In the genomic region with DNA sequence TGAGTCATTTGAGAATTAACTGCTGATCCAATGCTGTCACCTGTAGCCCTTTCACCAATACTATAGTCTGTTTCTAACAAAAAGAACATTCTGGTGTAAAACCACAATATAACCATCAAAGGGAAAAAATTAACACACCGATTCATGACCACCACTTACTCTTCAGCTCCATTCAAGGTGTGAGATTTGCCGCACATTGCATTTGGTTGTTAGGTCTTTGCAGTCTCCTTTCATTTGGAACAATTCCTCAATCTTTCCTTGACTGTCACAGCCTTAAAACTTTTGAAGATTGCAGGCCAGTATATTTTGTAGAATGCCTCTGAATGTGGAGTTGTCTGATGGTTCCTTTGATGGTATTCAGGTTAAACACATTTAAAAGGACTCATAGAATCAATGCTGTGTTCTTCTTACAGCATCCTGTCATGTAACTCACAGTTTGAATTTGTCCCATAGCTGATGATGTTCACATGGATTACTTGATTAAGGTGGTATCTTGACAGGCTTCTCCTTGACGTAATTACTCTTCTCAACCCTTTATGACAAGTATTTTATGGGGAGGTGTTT, we compare ENCODE assay signal across 10 cellular contexts.
DNase-seq lines count a peak whose midpoint lies in the region; ATAC-seq and TF ChIP-seq lines count a peak whose summit lies in the region.
"Had no signal": no experiment of that assay in that cellular context is flagged by ENCODE, and none has a peak within 500 bp of the region (broad histone marks: within the 10 kb centered on the region; RNA-seq: fewer than 3 reads in every experiment).

No MANE protein-coding gene starts in this region.

- no peaks in the 10 kb centered on the region for H3K36me3 ChIP-seq in cardiac muscle cell
- peaks cover 0 to 17% (median 0%) of the 10 kb centered on the region in 9 donors for H3K36me3 ChIP-seq in heart right ventricle
- H3K36me3 ChIP-seq in effector memory CD4-positive, alpha-beta T cell (ENCODE audit: control insufficient read depth, insufficient read depth, low read length) = no peaks in the 10 kb centered on the region

- H3K4me3 Mint-ChIP-seq in activated CD4-positive, alpha-beta T cell treated with anti-CD3 and anti-CD28 coated beads, Interleukin-2, amount 10 ng/mL, durations not matched to agents 7 days and 5 days = peak overlapping the region; percentile 4
- H3K4me3 Mint-ChIP-seq in stimulated activated naive B cell treated with anti-CD40 and anti-IgM and Interleukin-4, amounts not matched to agents 10 μg/mL and 1 μg/mL and 100 μg/mL, for 72 hours = no peak overlapping the region
- H3K4me3 Mint-ChIP-seq in chondrocyte (ENCODE audit: unreplicated experiment) = no peak overlapping the region

- intact Hi-C loops in heart right ventricle (cut with DNase I) = no loop called here

- ATAC-seq in heart right ventricle (no peak), HG02588 (IDR thresholded peaks at IDR 0.05; ENCODE audit: unreplicated experiment) (no peak)
- peak; percentile 28 to 39 for ATAC-seq in stimulated activated naive B cell treated with anti-CD40 and anti-IgM and Interleukin-4, amounts not matched to agents 10 μg/mL and 1 μg/mL and 100 μg/mL, for 72 hours (replicated peaks)

- H3K9me3 ChIP-seq in cardiac muscle cell (ENCODE audit: low read depth) (no peaks in the 10 kb centered on the region), heart right ventricle (no peaks in the 10 kb centered on the region)
- H3K9me3 ChIP-seq in effector memory CD4-positive, alpha-beta T cell (ENCODE audit: control insufficient read depth, low read length) = no peaks in the 10 kb centered on the region
- H3K9me3 ChIP-seq: SK-N-SH had no signal

- peaks cover 23% of the 10 kb centered on the region for H3K4me1 ChIP-seq in cardiac muscle cell (ENCODE audit: low read depth)
- H3K4me1 ChIP-seq in heart right ventricle = peaks cover 13 to 74% (median 55%) of the 10 kb centered on the region in 9 donors
- peaks cover 61% of the 10 kb centered on the region for H3K4me1 ChIP-seq in effector memory CD4-positive, alpha-beta T cell (ENCODE audit: control insufficient read depth, insufficient read depth, low read length, poor library complexity, severe bottlenecking)

- H3K27ac ChIP-seq in cardiac muscle cell (peak overlapping the region; percentile 39), heart right ventricle (peak overlapping the region in 1 of 10 donors; percentile 6)
- H3K27ac ChIP-seq in effector memory CD4-positive, alpha-beta T cell (ENCODE audit: insufficient read depth, low read length, poor library complexity, severe bottlenecking) = peak overlapping the region; percentile 65

- DNase-seq in cardiac muscle cell (ENCODE audit: low read depth in 1 of 2, low spot score in 1 of 2) (no peak), heart right ventricle (no peak), chondrocyte (ENCODE audit: low spot score) (no peak), superior temporal gyrus (ENCODE audit: extremely low spot score) (no peak)
- peak; percentile 32 for DNase-seq in activated CD4-positive, alpha-beta T cell treated with anti-CD3 and anti-CD28 coated beads, Interleukin-2, amount 10 ng/mL, durations not matched to agents 7 days and 5 days
- no peak for DNase-seq in effector memory CD4-positive, alpha-beta T cell
- no peak for DNase-seq in stimulated activated naive B cell treated with anti-CD40 and anti-IgM and Interleukin-4, amounts not matched to agents 10 μg/mL and 1 μg/mL and 100 μg/mL, for 72 hours
- DNase-seq: aorta, SK-N-SH had no signal

- H3K9me3 Mint-ChIP-seq in activated CD4-positive, alpha-beta T cell treated with anti-CD3 and anti-CD28 coated beads, Interleukin-2, amount 10 ng/mL, durations not matched to agents 7 days and 5 days = no peaks in the 10 kb centered on the region
- H3K9me3 Mint-ChIP-seq in stimulated activated naive B cell treated with anti-CD40 and anti-IgM and Interleukin-4, amounts not matched to agents 10 μg/mL and 1 μg/mL and 100 μg/mL, for 72 hours = no peaks in the 10 kb centered on the region
- H3K9me3 Mint-ChIP-seq in chondrocyte (ENCODE audit: low read depth) = no peaks in the 10 kb centered on the region

- CTCF ChIA-PET in activated CD4-positive, alpha-beta T cell treated with anti-CD3 and anti-CD28 coated beads, Interleukin-2, amount 10 ng/mL, durations not matched to agents 7 days and 5 days (lab: Charles Lee) = interaction anchor here (0.7 to 1.8 kb wide), 2 partner anchors 10 to 1225 kb away, joined by 3 read pairs; no protein-coding TSS in a partner anchor

- WGBS in heart right ventricle, 2 donors = 76 to 79% methylated on average over 3 of the region's 3 CpGs

- H3K27ac Mint-ChIP-seq in activated CD4-positive, alpha-beta T cell treated with anti-CD3 and anti-CD28 coated beads, Interleukin-2, amount 10 ng/mL, durations not matched to agents 7 days and 5 days = peak overlapping the region; percentile 73
- H3K27ac Mint-ChIP-seq in stimulated activated naive B cell treated with anti-CD40 and anti-IgM and Interleukin-4, amounts not matched to agents 10 μg/mL and 1 μg/mL and 100 μg/mL, for 72 hours = peak overlapping the region; percentile 82
- H3K27ac Mint-ChIP-seq in chondrocyte (ENCODE audit: unreplicated experiment) = no peak overlapping the region

- H3K4me3 ChIP-seq in cardiac muscle cell (no peak overlapping the region), heart right ventricle (no peak overlapping the region)
- H3K4me3 ChIP-seq in effector memory CD4-positive, alpha-beta T cell (ENCODE audit: insufficient read depth, low read depth, low read length, poor library complexity, severe bottlenecking) = peak overlapping the region; percentile 2

- TF ChIP-seq CTCF in cardiac muscle cell (IDR thresholded peaks at IDR 0.05; ENCODE audit: low read depth, low read length) (no peak), heart right ventricle (IDR thresholded peaks at IDR 0.05) (no peak), chondrocyte (IDR thresholded peaks at IDR 0.05) (no peak)

- POLR2A ChIA-PET in activated CD4-positive, alpha-beta T cell treated with anti-CD3 and anti-CD28 coated beads, Interleukin-2, amount 10 ng/mL, durations not matched to agents 7 days and 5 days (lab: Charles Lee) = no interaction called here

- no peaks in the 10 kb centered on the region for H3K27me3 Mint-ChIP-seq in activated CD4-positive, alpha-beta T cell treated with anti-CD3 and anti-CD28 coated beads, Interleukin-2, amount 10 ng/mL, durations not matched to agents 7 days and 5 days
- no peaks in the 10 kb centered on the region for H3K27me3 Mint-ChIP-seq in stimulated activated naive B cell treated with anti-CD40 and anti-IgM and Interleukin-4, amounts not matched to agents 10 μg/mL and 1 μg/mL and 100 μg/mL, for 72 hours
- no peaks in the 10 kb centered on the region for H3K27me3 Mint-ChIP-seq in chondrocyte (ENCODE audit: low read depth)

- H3K4me1 Mint-ChIP-seq in activated CD4-positive, alpha-beta T cell treated with anti-CD3 and anti-CD28 coated beads, Interleukin-2, amount 10 ng/mL, durations not matched to agents 7 days and 5 days = peaks cover 84% of the 10 kb centered on the region
- H3K4me1 Mint-ChIP-seq in stimulated activated naive B cell treated with anti-CD40 and anti-IgM and Interleukin-4, amounts not matched to agents 10 μg/mL and 1 μg/mL and 100 μg/mL, for 72 hours = peaks cover 53 to 70% of the 10 kb centered on the region in 2 donors
- peaks cover 50% of the 10 kb centered on the region for H3K4me1 Mint-ChIP-seq in chondrocyte (ENCODE audit: low read depth)

- H3K36me3 Mint-ChIP-seq in activated CD4-positive, alpha-beta T cell treated with anti-CD3 and anti-CD28 coated beads, Interleukin-2, amount 10 ng/mL, durations not matched to agents 7 days and 5 days (ENCODE audit: low read depth) = peaks cover 33% of the 10 kb centered on the region
- peaks cover 5 to 28% of the 10 kb centered on the region in 2 donors for H3K36me3 Mint-ChIP-seq in stimulated activated naive B cell treated with anti-CD40 and anti-IgM and Interleukin-4, amounts not matched to agents 10 μg/mL and 1 μg/mL and 100 μg/mL, for 72 hours
- peaks cover 4% of the 10 kb centered on the region for H3K36me3 Mint-ChIP-seq in chondrocyte (ENCODE audit: low read depth)

- H3K27me3 ChIP-seq in cardiac muscle cell (no peaks in the 10 kb centered on the region), heart right ventricle (no peaks in the 10 kb centered on the region)
- H3K27me3 ChIP-seq in effector memory CD4-positive, alpha-beta T cell (replicated peaks; ENCODE audit: control insufficient read depth, insufficient read depth, low read length, poor library complexity, severe bottlenecking) = no peaks in the 10 kb centered on the region

Comparison
In these comparisons a context has a peak if more than half of its experiments do, and no peak if none do; other contexts are left out.
1. ATAC-seq: peak in stimulated activated naive B cell treated with anti-CD40 and anti-IgM and Interleukin-4, amounts not matched to agents 10 μg/mL and 1 μg/mL and 100 μg/mL, for 72 hours (2 of 2); none in heart right ventricle (0 of 8) and HG02588 (single experiment).